Comparison of ENCODE assay signal across 36 cellular contexts in genomic region chr6:118965843-118966242, GRCh38.
"Had no signal": no experiment of that assay in that cellular context is flagged by ENCODE, and none has a peak within 500 bp of the region (broad histone marks: within the 10 kb centered on the region; RNA-seq: fewer than 3 reads in every experiment).

No MANE protein-coding gene starts in this region.

- H3K9me3 ChIP-seq: ascending aorta, breast epithelium had no signal

- H3K4me1 ChIP-seq: ascending aorta, breast epithelium had no signal

- H3K36me3 ChIP-seq: ascending aorta, brain microvascular endothelial cell, breast epithelium, WERI-Rb-1 had no signal

- H3K27me3 Mint-ChIP-seq: activated CD4-positive, alpha-beta memory T cell treated with anti-CD3 and anti-CD28 coated beads, Interleukin-2, amount 10 ng/mL, durations not matched to agents 7 days and 5 days; activated CD4-positive, alpha-beta T cell treated with anti-CD3 and anti-CD28 coated beads for 36 hours; activated CD4-positive, alpha-beta T cell treated with anti-CD3 and anti-CD28 coated beads, Interleukin-2, amount 10 ng/mL, durations not matched to agents 7 days and 5 days; activated CD8-positive, alpha-beta memory T cell treated with anti-CD3 and anti-CD28 coated beads, Interleukin-2, amount 10 ng/mL, durations not matched to agents 7 days and 5 days; activated naive CD4-positive, alpha-beta T cell treated with anti-CD3 and anti-CD28 coated beads, Interleukin-2, amount 10 ng/mL, durations not matched to agents 7 days and 5 days; activated naive CD4-positive, alpha-beta T cell treated with anti-CD3 and anti-CD28 coated beads, Interleukin-2, amount 50 U/mL, for 24 hours; activated naive CD8-positive, alpha-beta T cell; activated naive CD8-positive, alpha-beta T cell treated with anti-CD3 and anti-CD28 coated beads, Interleukin-2, amount 10 ng/mL, durations not matched to agents 7 days and 5 days; activated naive CD8-positive, alpha-beta T cell treated with anti-CD3 and anti-CD28 coated beads, Interleukin-2, amount 50 U/mL, for 24 hours; activated T-cell treated with anti-CD3 and anti-CD28 coated beads, Interleukin-2, amount 50 U/mL, for 24 hours had no signal

- ATAC-seq: activated CD4-positive, alpha-beta T cell treated with anti-CD3 and anti-CD28 coated beads for 36 hours; activated CD4-positive, CD25-positive, alpha-beta regulatory T cell treated with anti-CD3 and anti-CD28 coated beads, Interleukin-2, amount 50 U/mL, for 24 hours; activated CD8-positive, alpha-beta memory T cell treated with anti-CD3 and anti-CD28 coated beads, Interleukin-2, amount 10 ng/mL, durations not matched to agents 7 days and 5 days; activated CD8-positive, alpha-beta T cell treated with anti-CD3 and anti-CD28 coated beads, Interleukin-2, amount 10 ng/mL, durations not matched to agents 7 days and 5 days; activated naive CD8-positive, alpha-beta T cell treated with anti-CD3 and anti-CD28 coated beads, Interleukin-2, amount 50 U/mL, for 24 hours; WTC11 had no signal

- H3K27ac ChIP-seq: ascending aorta, brain microvascular endothelial cell, breast epithelium, WERI-Rb-1 had no signal

- H3K27me3 ChIP-seq: ascending aorta, brain microvascular endothelial cell, breast epithelium had no signal

- H3K4me1 Mint-ChIP-seq: activated CD4-positive, alpha-beta memory T cell treated with anti-CD3 and anti-CD28 coated beads, Interleukin-2, amount 10 ng/mL, durations not matched to agents 7 days and 5 days; activated CD4-positive, alpha-beta T cell treated with anti-CD3 and anti-CD28 coated beads for 36 hours; activated CD4-positive, alpha-beta T cell treated with anti-CD3 and anti-CD28 coated beads, Interleukin-2, amount 10 ng/mL, durations not matched to agents 7 days and 5 days; activated CD8-positive, alpha-beta memory T cell treated with anti-CD3 and anti-CD28 coated beads, Interleukin-2, amount 10 ng/mL, durations not matched to agents 7 days and 5 days; activated naive CD4-positive, alpha-beta T cell treated with anti-CD3 and anti-CD28 coated beads, Interleukin-2, amount 10 ng/mL, durations not matched to agents 7 days and 5 days; activated naive CD4-positive, alpha-beta T cell treated with anti-CD3 and anti-CD28 coated beads, Interleukin-2, amount 50 U/mL, for 24 hours; activated naive CD8-positive, alpha-beta T cell treated with anti-CD3 and anti-CD28 coated beads, Interleukin-2, amount 10 ng/mL, durations not matched to agents 7 days and 5 days; activated naive CD8-positive, alpha-beta T cell treated with anti-CD3 and anti-CD28 coated beads, Interleukin-2, amount 50 U/mL, for 24 hours had no signal

- H3K4me3 Mint-ChIP-seq: activated CD4-positive, alpha-beta memory T cell treated with anti-CD3 and anti-CD28 coated beads, Interleukin-2, amount 10 ng/mL, durations not matched to agents 7 days and 5 days; activated CD4-positive, alpha-beta T cell treated with anti-CD3 and anti-CD28 coated beads for 36 hours; activated CD4-positive, alpha-beta T cell treated with anti-CD3 and anti-CD28 coated beads, Interleukin-2, amount 10 ng/mL, durations not matched to agents 7 days and 5 days; activated CD8-positive, alpha-beta memory T cell treated with anti-CD3 and anti-CD28 coated beads, Interleukin-2, amount 10 ng/mL, durations not matched to agents 7 days and 5 days; activated CD8-positive, alpha-beta T cell treated with anti-CD3 and anti-CD28 coated beads, Interleukin-2, amount 10 ng/mL, durations not matched to agents 7 days and 5 days; activated naive CD4-positive, alpha-beta T cell treated with anti-CD3 and anti-CD28 coated beads, Interleukin-2, amount 10 ng/mL, durations not matched to agents 7 days and 5 days; activated naive CD4-positive, alpha-beta T cell treated with anti-CD3 and anti-CD28 coated beads, Interleukin-2, amount 50 U/mL, for 24 hours; activated naive CD8-positive, alpha-beta T cell; activated naive CD8-positive, alpha-beta T cell treated with anti-CD3 and anti-CD28 coated beads, Interleukin-2, amount 10 ng/mL, durations not matched to agents 7 days and 5 days; activated naive CD8-positive, alpha-beta T cell treated with anti-CD3 and anti-CD28 coated beads, Interleukin-2, amount 50 U/mL, for 24 hours; activated T-cell treated with anti-CD3 and anti-CD28 coated beads, Interleukin-2, amount 50 U/mL, for 24 hours; T-helper 1 cell treated with Interleukin-12 subunit alpha and Interleukin-12 subunit beta and Interleukin-4 antibody, amounts not matched to agents 30 μg/mL and 1 μg/mL, for 36 hours; T-helper 2 cell treated with Interferon-gamma antibody and Interleukin-4, amounts not matched to agents 5 μg/mL and 100 μg/mL, for 36 hours; WTC11 had no signal

- DNase-seq: activated CD4-positive, alpha-beta memory T cell treated with anti-CD3 and anti-CD28 coated beads, Interleukin-2, amount 10 ng/mL, durations not matched to agents 7 days and 5 days; activated CD4-positive, alpha-beta T cell treated with anti-CD3 and anti-CD28 coated beads for 1 hour; activated CD4-positive, alpha-beta T cell treated with anti-CD3 and anti-CD28 coated beads for 36 hours; activated CD4-positive, alpha-beta T cell treated with anti-CD3 and anti-CD28 coated beads for 48 hours; activated CD4-positive, alpha-beta T cell treated with anti-CD3 and anti-CD28 coated beads, Interleukin-2, amount 10 ng/mL, durations not matched to agents 7 days and 5 days; activated CD4-positive, alpha-beta T cell treated with anti-CD3 and anti-CD28 coated beads, Interleukin-2, amount 50 U/mL, for 48 hours; activated CD4-positive, CD25-positive, alpha-beta regulatory T cell; activated CD8-positive, alpha-beta memory T cell treated with anti-CD3 and anti-CD28 coated beads for 24 hours; activated CD8-positive, alpha-beta memory T cell treated with anti-CD3 and anti-CD28 coated beads, Interleukin-2, amount 10 ng/mL, durations not matched to agents 7 days and 5 days; activated CD8-positive, alpha-beta memory T cell treated with anti-CD3 and anti-CD28 coated beads, Interleukin-2, amount 50 U/mL, for 48 hours; activated CD8-positive, alpha-beta T cell treated with anti-CD3 and anti-CD28 coated beads, Interleukin-2, amount 10 ng/mL, durations not matched to agents 7 days and 5 days; activated effector memory CD4-positive, alpha-beta T cell treated with Interleukin-2 at 50 U/mL for 16 hours; activated gamma-delta T cell; activated naive CD4-positive, alpha-beta T cell treated with anti-CD3 and anti-CD28 coated beads, Interleukin-2, amount 10 ng/mL, durations not matched to agents 7 days and 5 days; activated naive CD4-positive, alpha-beta T cell treated with Interleukin-2 at 50 U/mL for 16 hours; activated naive CD8-positive, alpha-beta T cell treated with anti-CD3 and anti-CD28 coated beads, Interleukin-2, amount 10 ng/mL, durations not matched to agents 7 days and 5 days; activated naive CD8-positive, alpha-beta T cell treated with anti-CD3 and anti-CD28 coated beads, Interleukin-2, amount 50 U/mL, for 24 hours; activated T-cell treated with anti-CD3 and anti-CD28 coated beads, Interleukin-2, amount 50 U/mL, for 24 hours; activated T-cell treated with anti-CD3 and anti-CD28 coated beads, Interleukin-2, amount 50 U/mL, for 48 hours; amygdala; anterior cingulate cortex; brain microvascular endothelial cell; central memory CD4-positive, alpha-beta T cell; T-helper 1 cell; T-helper 2 cell; T-helper 9 cell; WERI-Rb-1 had no signal

- H3K27ac Mint-ChIP-seq: activated CD4-positive, alpha-beta memory T cell treated with anti-CD3 and anti-CD28 coated beads, Interleukin-2, amount 10 ng/mL, durations not matched to agents 7 days and 5 days; activated CD4-positive, alpha-beta T cell treated with anti-CD3 and anti-CD28 coated beads for 36 hours; activated CD4-positive, alpha-beta T cell treated with anti-CD3 and anti-CD28 coated beads, Interleukin-2, amount 10 ng/mL, durations not matched to agents 7 days and 5 days; activated CD8-positive, alpha-beta memory T cell treated with anti-CD3 and anti-CD28 coated beads, Interleukin-2, amount 10 ng/mL, durations not matched to agents 7 days and 5 days; activated CD8-positive, alpha-beta T cell treated with anti-CD3 and anti-CD28 coated beads, Interleukin-2, amount 10 ng/mL, durations not matched to agents 7 days and 5 days; activated naive CD4-positive, alpha-beta T cell treated with anti-CD3 and anti-CD28 coated beads, Interleukin-2, amount 10 ng/mL, durations not matched to agents 7 days and 5 days; activated naive CD4-positive, alpha-beta T cell treated with anti-CD3 and anti-CD28 coated beads, Interleukin-2, amount 50 U/mL, for 24 hours; activated naive CD8-positive, alpha-beta T cell; activated naive CD8-positive, alpha-beta T cell treated with anti-CD3 and anti-CD28 coated beads, Interleukin-2, amount 10 ng/mL, durations not matched to agents 7 days and 5 days; activated naive CD8-positive, alpha-beta T cell treated with anti-CD3 and anti-CD28 coated beads, Interleukin-2, amount 50 U/mL, for 24 hours; activated T-cell treated with anti-CD3 and anti-CD28 coated beads, Interleukin-2, amount 50 U/mL, for 24 hours; activated T-helper 2 cell treated with anti-CD3 and anti-CD28 coated beads, Interferon-gamma antibody, Interleukin-2, Interleukin-4, amounts not matched to agents 10 μg/mL and 5 μg/mL and 100 μg/mL, durations not matched to agents 14 hours and 24 hours and 36 hours; T-helper 1 cell treated with Interleukin-12 subunit alpha and Interleukin-12 subunit beta and Interleukin-4 antibody, amounts not matched to agents 30 μg/mL and 1 μg/mL, for 36 hours; T-helper 2 cell treated with Interferon-gamma antibody and Interleukin-4, amounts not matched to agents 5 μg/mL and 100 μg/mL, for 36 hours; WTC11 had no signal

- H3K4me3 ChIP-seq: ascending aorta, breast epithelium had no signal

- H3K36me3 Mint-ChIP-seq: activated CD8-positive, alpha-beta memory T cell treated with anti-CD3 and anti-CD28 coated beads, Interleukin-2, amount 10 ng/mL, durations not matched to agents 7 days and 5 days; activated naive CD4-positive, alpha-beta T cell treated with anti-CD3 and anti-CD28 coated beads, Interleukin-2, amount 10 ng/mL, durations not matched to agents 7 days and 5 days; activated naive CD4-positive, alpha-beta T cell treated with anti-CD3 and anti-CD28 coated beads, Interleukin-2, amount 50 U/mL, for 24 hours; activated naive CD8-positive, alpha-beta T cell; activated naive CD8-positive, alpha-beta T cell treated with anti-CD3 and anti-CD28 coated beads, Interleukin-2, amount 10 ng/mL, durations not matched to agents 7 days and 5 days; WTC11 had no signal

- H3K9me3 Mint-ChIP-seq: activated CD4-positive, alpha-beta memory T cell treated with anti-CD3 and anti-CD28 coated beads, Interleukin-2, amount 10 ng/mL, durations not matched to agents 7 days and 5 days; activated CD4-positive, alpha-beta T cell treated with anti-CD3 and anti-CD28 coated beads, Interleukin-2, amount 10 ng/mL, durations not matched to agents 7 days and 5 days; activated naive CD4-positive, alpha-beta T cell treated with anti-CD3 and anti-CD28 coated beads, Interleukin-2, amount 10 ng/mL, durations not matched to agents 7 days and 5 days; activated naive CD4-positive, alpha-beta T cell treated with anti-CD3 and anti-CD28 coated beads, Interleukin-2, amount 50 U/mL, for 24 hours; activated naive CD8-positive, alpha-beta T cell treated with anti-CD3 and anti-CD28 coated beads, Interleukin-2, amount 10 ng/mL, durations not matched to agents 7 days and 5 days; activated naive CD8-positive, alpha-beta T cell treated with anti-CD3 and anti-CD28 coated beads, Interleukin-2, amount 50 U/mL, for 24 hours; activated T-cell treated with anti-CD3 and anti-CD28 coated beads, Interleukin-2, amount 50 U/mL, for 24 hours; activated T-helper 2 cell treated with anti-CD3 and anti-CD28 coated beads, Interferon-gamma antibody, Interleukin-2, Interleukin-4, amounts not matched to agents 10 μg/mL and 5 μg/mL and 100 μg/mL, durations not matched to agents 14 hours and 24 hours and 36 hours; T-helper 1 cell treated with Interleukin-12 subunit alpha and Interleukin-12 subunit beta and Interleukin-4 antibody, amounts not matched to agents 30 μg/mL and 1 μg/mL, for 36 hours; T-helper 2 cell treated with Interferon-gamma antibody and Interleukin-4, amounts not matched to agents 5 μg/mL and 100 μg/mL, for 36 hours; WTC11 had no signal
